ENCODE assay signal across 23 cellular contexts in genomic region chrX:28670074-28670473, GRCh38.
"Had no signal": no experiment of that assay in that cellular context is flagged by ENCODE, and none has a peak within 500 bp of the region (broad histone marks: within the 10 kb centered on the region; RNA-seq: fewer than 3 reads in every experiment).

No MANE protein-coding gene starts in this region.

- H3K27ac ChIP-seq: colonic mucosa, esophagus muscularis mucosa, foreskin keratinocyte, gastroesophageal sphincter, heart left ventricle, hepatocyte, left lung, lower lobe of right lung had no signal

- ATAC-seq: effector memory CD8-positive, alpha-beta T cell; foreskin keratinocyte; gastroesophageal sphincter; heart left ventricle; left cardiac atrium; left lung; left ventricle myocardium superior; lower lobe of right lung; mucosa of descending colon; naive thymus-derived CD8-positive, alpha-beta T cell had no signal

- DNase-seq: colonic mucosa; cortex of kidney; effector CD8-positive, alpha-beta T cell; effector memory CD8-positive, alpha-beta T cell; endodermal cell; foreskin keratinocyte; heart left ventricle; hypothalamus; left cardiac atrium; left lung; left ventricle myocardium superior; lower lobe of right lung; mesenchymal stem cell; mucosa of descending colon; naive B cell; naive thymus-derived CD8-positive, alpha-beta T cell had no signal

- H3K4me1 ChIP-seq: colonic mucosa, esophagus muscularis mucosa, foreskin keratinocyte, gastroesophageal sphincter, heart left ventricle, left lung, lower lobe of right lung had no signal

- H3K9me3 Mint-ChIP-seq: dendritic cell treated with granulocyte-macrophage colony-stimulating factor and Interleukin-4, amounts not matched to agents 40 ng/mL and 50 ng/mL, for 4 days; effector memory CD8-positive, alpha-beta T cell; endodermal cell; mesothelial cell of epicardium had no signal

- H3K36me3 Mint-ChIP-seq: mesothelial cell of epicardium; naive B cell; naive thymus-derived CD8-positive, alpha-beta T cell had no signal

- H3K27me3 Mint-ChIP-seq: dendritic cell treated with granulocyte-macrophage colony-stimulating factor and Interleukin-4, amounts not matched to agents 40 ng/mL and 50 ng/mL, for 4 days; effector memory CD8-positive, alpha-beta T cell; naive B cell; naive thymus-derived CD8-positive, alpha-beta T cell had no signal

- H2AFZ ChIP-seq: hepatocyte had no signal

- H3K4me2 ChIP-seq: hepatocyte had no signal

- H3K27me3 ChIP-seq: colonic mucosa, esophagus muscularis mucosa, foreskin keratinocyte, gastroesophageal sphincter, heart left ventricle, hepatocyte, left lung had no signal

- FAIRE-seq: endometrium, keratinocyte had no signal

- H3K4me1 Mint-ChIP-seq: endodermal cell; naive B cell; naive thymus-derived CD8-positive, alpha-beta T cell had no signal

- H3K79me2 ChIP-seq: hepatocyte had no signal

- H3K27ac Mint-ChIP-seq: dendritic cell treated with granulocyte-macrophage colony-stimulating factor and Interleukin-4, amounts not matched to agents 40 ng/mL and 50 ng/mL, for 4 days; effector memory CD8-positive, alpha-beta T cell; endodermal cell; mesothelial cell of epicardium; naive B cell; naive thymus-derived CD8-positive, alpha-beta T cell had no signal

- H3K36me3 ChIP-seq: colonic mucosa, esophagus muscularis mucosa, gastroesophageal sphincter, heart left ventricle, left lung, lower lobe of right lung had no signal

- H3K9me3 ChIP-seq: colonic mucosa, esophagus muscularis mucosa, gastroesophageal sphincter, heart left ventricle, left lung, lower lobe of right lung, mucosa of descending colon had no signal

- H3K4me3 ChIP-seq: colonic mucosa, esophagus muscularis mucosa, gastroesophageal sphincter, heart left ventricle, hepatocyte, left lung, lower lobe of right lung, mucosa of descending colon had no signal

- H3K4me3 Mint-ChIP-seq: dendritic cell treated with granulocyte-macrophage colony-stimulating factor and Interleukin-4, amounts not matched to agents 40 ng/mL and 50 ng/mL, for 4 days; effector memory CD8-positive, alpha-beta T cell; endodermal cell; mesothelial cell of epicardium; naive B cell; naive thymus-derived CD8-positive, alpha-beta T cell had no signal
